In the genomic region with DNA sequence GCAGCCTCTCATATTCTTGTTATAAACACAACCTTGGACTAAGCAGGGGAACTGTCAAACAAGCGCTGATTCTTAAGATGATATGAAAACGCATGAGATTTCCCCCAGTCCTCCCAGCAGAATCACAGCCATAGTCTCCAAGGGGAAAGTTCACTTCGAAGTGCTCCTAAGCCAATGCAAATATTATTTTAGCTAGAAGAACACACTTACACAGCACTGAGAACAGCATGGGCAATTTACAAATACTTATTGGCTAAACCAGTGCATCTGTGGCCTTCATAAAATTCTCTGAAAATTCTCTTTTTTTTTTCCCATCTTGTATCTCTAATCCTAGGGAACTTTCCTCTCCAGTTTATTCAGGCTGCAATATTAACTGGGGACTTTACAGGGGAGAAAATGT, we compare ENCODE assay signal across 21 cellular contexts.
"Had no signal": no experiment of that assay in that cellular context is flagged by ENCODE, and none has a peak within 500 bp of the region (broad histone marks: within the 10 kb centered on the region; RNA-seq: fewer than 3 reads in every experiment).

No MANE protein-coding gene starts in this region.

- H3K27me3 ChIP-seq: cardiac muscle cell had no signal

- DNase-seq: activated CD4-positive, alpha-beta memory T cell treated with anti-CD3 and anti-CD28 coated beads, Interleukin-2, amount 10 ng/mL, durations not matched to agents 7 days and 5 days; activated CD4-positive, alpha-beta T cell treated with anti-CD3 and anti-CD28 coated beads for 36 hours; activated CD4-positive, alpha-beta T cell treated with anti-CD3 and anti-CD28 coated beads, Interleukin-2, amount 50 U/mL, for 1 hour; activated gamma-delta T cell; activated naive CD4-positive, alpha-beta T cell treated with anti-CD3 and anti-CD28 coated beads for 36 hours; activated T-cell treated with anti-CD3 and anti-CD28 coated beads for 4 hours; activated T-cell treated with anti-CD3 and anti-CD28 coated beads, Interleukin-2, amount 50 U/mL, for 48 hours; Karpas-422; NCI-H1436; NCI-H1694 treated with DMSO at 0.1 percent for 48 hours; NCI-H2029 treated with DMSO at 0.1 percent for 48 hours; NCI-H524 treated with DMSO at 0.1 percent for 48 hours; RPMI8226; T-helper 1 cell; WERI-Rb-1 had no signal

- ATAC-seq: activated CD4-positive, alpha-beta T cell treated with anti-CD3 and anti-CD28 coated beads for 36 hours; activated T-helper 17 cell treated with anti-CD3 and anti-CD28 coated beads, Interleukin-2, amount 50 U/mL, for 72 hours; K562; Panc1; Right ventricle myocardium inferior had no signal

- H3K36me3 ChIP-seq: cardiac muscle cell, WERI-Rb-1 had no signal

- H3K4me3 ChIP-seq: cardiac muscle cell, K562, SK-N-MC had no signal

- H3K27ac ChIP-seq: cardiac muscle cell, SK-N-MC, WERI-Rb-1 had no signal
